11 cellular contexts compared by ENCODE assay signal in the genomic region with DNA sequence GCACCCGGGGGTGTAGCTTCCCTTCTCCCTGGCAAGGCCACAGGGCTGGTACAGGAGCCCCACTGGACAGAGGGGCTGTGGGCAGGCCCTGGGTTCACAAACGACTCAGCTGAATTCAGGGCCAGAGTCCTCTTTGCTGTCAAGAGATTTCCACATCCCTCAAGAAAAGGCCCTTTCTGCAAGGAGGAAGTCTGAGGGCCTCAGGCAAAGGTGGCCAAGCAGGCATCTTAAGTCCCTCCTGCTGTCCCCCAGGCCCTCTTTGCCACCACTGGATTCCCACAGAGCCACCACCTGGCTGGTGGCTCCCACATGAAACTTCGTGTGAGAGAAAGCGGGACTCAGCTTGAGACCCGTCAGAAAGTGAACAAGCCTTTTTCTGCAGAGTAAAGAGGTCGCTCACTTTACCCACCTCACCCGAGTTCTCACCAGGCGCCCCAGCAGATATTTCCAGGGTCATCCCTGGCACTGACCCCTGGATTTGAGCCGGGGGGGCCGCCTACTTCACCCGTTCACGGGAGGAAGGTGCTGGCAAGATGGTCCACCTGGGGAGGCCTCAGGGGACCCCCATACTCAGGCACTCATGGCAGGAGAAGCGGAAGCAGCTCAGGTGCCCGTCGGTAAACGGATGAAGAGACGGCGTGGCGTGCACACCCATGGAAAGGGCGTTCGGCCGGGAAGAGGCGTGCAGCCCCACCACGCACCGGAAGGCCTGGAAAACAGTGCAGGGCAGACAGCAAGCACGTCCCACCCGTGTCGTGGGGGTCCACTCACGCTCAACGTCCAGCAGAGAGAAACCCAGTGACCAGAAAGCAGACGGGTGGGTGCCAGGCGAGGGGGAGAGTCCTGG. TPM values are rescaled to one million over a fixed set of nuclear protein-coding genes. Genes with fewer than 3 reads are reported as not detected.
DNase-seq lines count a peak whose midpoint lies in the region; ATAC-seq and TF ChIP-seq lines count a peak whose summit lies in the region.
"Had no signal": no experiment of that assay in that cellular context is flagged by ENCODE, and none has a peak within 500 bp of the region (broad histone marks: within the 10 kb centered on the region; RNA-seq: fewer than 3 reads in every experiment).

No MANE protein-coding gene starts in this region.

- H3K4me3 Mint-ChIP-seq in CD4-positive, alpha-beta memory T cell = peak overlapping the region; percentile 93 to 96 (median 96)

- intact Hi-C loops in CD4-positive, alpha-beta memory T cell (cut with micrococcal nuclease) = loop anchor here (5.0 kb wide), 3 partner anchors 35 to 245 kb away; a partner anchor contains a TSS

- H3K4me1 ChIP-seq in CD4-positive, alpha-beta memory T cell (ENCODE audit: insufficient read depth, low read length) = peaks cover 85% of the 10 kb centered on the region
- peaks cover 86 to 87% of the 10 kb centered on the region in 2 experiments for H3K4me1 ChIP-seq in neutrophil (ENCODE audit: control insufficient read depth in 1 of 2, insufficient read depth in 1 of 2, low read depth in 1 of 2, low read length in 1 of 2)

- H3K4me1 Mint-ChIP-seq in CD4-positive, alpha-beta memory T cell = peaks cover 27 to 81% (median 55%) of the 10 kb centered on the region in 4 donors

- ATAC-seq in GM18517 (IDR thresholded peaks at IDR 0.05; ENCODE audit: unreplicated experiment) (no peak), GM19035 (IDR thresholded peaks at IDR 0.05; ENCODE audit: unreplicated experiment) (no peak)

- peak overlapping the region; percentile 33 to 98 for H3K4me3 ChIP-seq in CD4-positive, alpha-beta memory T cell (ENCODE audit: low read length in 2 of 2)
- peak overlapping the region; percentile 91 to 99 for H3K4me3 ChIP-seq in neutrophil (ENCODE audit: low read depth in 1 of 2, low read length in 1 of 2)
- H3K4me3 ChIP-seq: mucosa of descending colon had no signal

- POLR2A ChIA-PET in CD4-positive, alpha-beta memory T cell (lab: Charles Lee; ENCODE audit: partially characterized antibody) = interaction anchor here (0.7 to 9.3 kb wide), 22 partner anchors 13 to 248 kb away, joined by 3 to 249 read pairs (median 11); a partner anchor contains a TSS

- peaks cover 0 to 2% (median 0%) of the 10 kb centered on the region in 8 donors for H3K9me3 Mint-ChIP-seq in CD4-positive, alpha-beta memory T cell

- peaks cover 23 to 46% of the 10 kb centered on the region in 2 donors for H3K36me3 Mint-ChIP-seq in CD4-positive, alpha-beta memory T cell

- TF ChIP-seq CTCF in neutrophil (IDR thresholded peaks at IDR 0.05) = no peak

- CTCF ChIA-PET in CD4-positive, alpha-beta memory T cell (lab: Charles Lee; ENCODE audit: partially characterized antibody) = interaction anchor here (0.5 to 2.8 kb wide), 11 partner anchors 10 to 92 kb away, joined by 3 to 21 read pairs (median 5); a partner anchor contains a TSS

- peak overlapping the region; percentile 97 to 99 (median 98) for H3K27ac Mint-ChIP-seq in CD4-positive, alpha-beta memory T cell

- peak in 2 of 5 donors; percentile 19 to 42 for DNase-seq in CD4-positive, alpha-beta memory T cell
- DNase-seq in MV-4-11 (lab: John Stamatoyannopoulos, UW) (peak; percentile 52), midbrain (lab: John Stamatoyannopoulos, UW) (no peak), GM19238 (ENCODE audit: insufficient read length, low spot score) (no peak)
- DNase-seq: MM.1S had no signal

- H3K27ac ChIP-seq in CD4-positive, alpha-beta memory T cell (ENCODE audit: low read depth, low read length) = peak overlapping the region; percentile 85
- peak overlapping the region; percentile 67 for H3K27ac ChIP-seq in angular gyrus (ENCODE audit: low read depth, low read length)
- H3K27ac ChIP-seq in neutrophil = peak overlapping the region; percentile 100

- H3K27me3 Mint-ChIP-seq in CD4-positive, alpha-beta memory T cell = no peaks in the 10 kb centered on the region

- H3K36me3 ChIP-seq in CD4-positive, alpha-beta memory T cell (ENCODE audit: insufficient read depth, low read length) = peaks cover 25% of the 10 kb centered on the region
- H3K36me3 ChIP-seq in neutrophil = peaks cover 37% of the 10 kb centered on the region

- no peaks in the 10 kb centered on the region for H3K9me3 ChIP-seq in CD4-positive, alpha-beta memory T cell (ENCODE audit: control insufficient read depth in 1 of 2, low read length in 2 of 2)
- H3K9me3 ChIP-seq in neutrophil = no peaks in the 10 kb centered on the region
- H3K9me3 ChIP-seq: mucosa of descending colon had no signal

- H3K27me3 ChIP-seq in CD4-positive, alpha-beta memory T cell (ENCODE audit: insufficient read depth, low read length) = no peaks in the 10 kb centered on the region
- H3K27me3 ChIP-seq in neutrophil = no peaks in the 10 kb centered on the region

RNA-seq across cellular contexts. Expression of a gene that starts 3.6 kb away (rescaled TPM):
- 100 to 1,000 TPM; 129 to 137 TPM for total RNA-seq in CD4-positive, alpha-beta memory T cell
- polyA plus RNA-seq in CD4-positive, alpha-beta memory T cell = 10 to 100 TPM; 90.5 to 92.9 TPM

RNA-seq across cellular contexts. Expression of a gene that starts 3.7 kb away (rescaled TPM):
- total RNA-seq in CD4-positive, alpha-beta memory T cell = 10 to 100 TPM; 20.4 to 21.1 TPM
- polyA plus RNA-seq in CD4-positive, alpha-beta memory T cell = 10 to 100 TPM; 11.5 to 13.6 TPM

RNA-seq across cellular contexts. Expression of a gene that starts 16.3 kb away (rescaled TPM):
- total RNA-seq in CD4-positive, alpha-beta memory T cell = 10 to 100 TPM; 14.0 to 15.7 TPM
- polyA plus RNA-seq in CD4-positive, alpha-beta memory T cell = 10 to 100 TPM; 11.6 to 22.9 TPM
- total RNA-seq: RPMI7951 had no signal

RNA-seq across cellular contexts. Expression of a gene that starts 39.7 kb away (rescaled TPM):
- total RNA-seq in CD4-positive, alpha-beta memory T cell = 10 to 100 TPM; 49.2 to 57.0 TPM
- 10 to 100 TPM; 15.6 to 22.7 TPM for polyA plus RNA-seq in CD4-positive, alpha-beta memory T cell

RNA-seq across cellular contexts. Expression of a gene that starts 51.7 kb away (rescaled TPM):
- total RNA-seq in CD4-positive, alpha-beta memory T cell = 100 to 1,000 TPM; 383 to 386 TPM
- 1,000 to 10,000 TPM in 1 of 2 donors, 100 to 1,000 TPM in 1; 689 to 1,286 TPM for polyA plus RNA-seq in CD4-positive, alpha-beta memory T cell
